10 cellular contexts compared by ENCODE assay signal in genomic region chr3:107367353-107367752, GRCh38. TPM values are rescaled to one million over a fixed set of nuclear protein-coding genes. Genes with fewer than 3 reads are reported as not detected.
DNase-seq lines count a peak whose midpoint lies in the region; ATAC-seq and TF ChIP-seq lines count a peak whose summit lies in the region.
"Had no signal": no experiment of that assay in that cellular context is flagged by ENCODE, and none has a peak within 500 bp of the region (broad histone marks: within the 10 kb centered on the region; RNA-seq: fewer than 3 reads in every experiment).

No MANE protein-coding gene starts in this region.

- H4K5ac ChIP-seq in IMR-90 (ENCODE audit: low read depth, low read length) = peak overlapping the region; percentile 40; the same call in 1 of the 2 replicates

- peak overlapping the region; percentile 37; the same call in 1 of the 2 replicates for H3K4me2 ChIP-seq in IMR-90 (ENCODE audit: low read depth, low read length)

- H4K91ac ChIP-seq in IMR-90 (ENCODE audit: insufficient read depth, low read depth, low read length) = peak overlapping the region; percentile 69

- no peak overlapping the region for H2AK9ac ChIP-seq in IMR-90 (replicated peaks; ENCODE audit: low read depth, low read length, poor library complexity)

- H2BK15ac ChIP-seq in IMR-90 (ENCODE audit: low read depth, low read length) = peak overlapping the region; percentile 46; the same call in 1 of the 3 replicates

- no TSS peak for BruUV-seq in IMR-90 (replicated peaks; lab: Mats Ljungman, UMichigan)

- DNase-seq in COLO829 (ENCODE audit: low spot score) (peak; percentile 77), IMR-90 (peak; percentile 88), WTC11 (ENCODE audit: low spot score) (no peak), kidney epithelial cell (ENCODE audit: low read depth) (peak; percentile 32), stomach (no peak), T-helper 9 cell (no peak), colonic mucosa (no peak)
- DNase-seq: NCI-H345 had no signal

- H3K27me3 ChIP-seq in IMR-90 (ENCODE audit: control insufficient read depth, insufficient read depth, low read length) (no peaks in the 10 kb centered on the region), kidney epithelial cell (ENCODE audit: control insufficient read depth, insufficient read depth, low read length) (no peaks in the 10 kb centered on the region), stomach (no peaks in the 10 kb centered on the region), colonic mucosa (no peaks in the 10 kb centered on the region)

- H3K23ac ChIP-seq in IMR-90 (ENCODE audit: low read depth, low read length) = no peak overlapping the region

- H4K8ac ChIP-seq in IMR-90 (ENCODE audit: low read depth in 2 of 2, low read length in 2 of 2) = peak overlapping the region; percentile 86 to 97

- H2BK20ac ChIP-seq in IMR-90 (ENCODE audit: low read depth, low read length) = peak overlapping the region; percentile 91

- H2AK5ac ChIP-seq in IMR-90 (ENCODE audit: low read depth, low read length) = no peak overlapping the region

- H3K27ac Mint-ChIP-seq in WTC11 = 0 out of 2 replicates have a peak overlapping the region, but pooled peaks have one; percentile 9

- H3K4me1 ChIP-seq in IMR-90 (ENCODE audit: control insufficient read depth, insufficient read depth, low read length) (peaks cover 8% of the 10 kb centered on the region), stomach (no peaks in the 10 kb centered on the region), colonic mucosa (no peaks in the 10 kb centered on the region)

- H3K36me3 Mint-ChIP-seq in WTC11 = no peaks in the 10 kb centered on the region; the same call in 1 of the 2 replicates

- H3K27ac ChIP-seq in IMR-90 (ENCODE audit: insufficient read depth, low read length) = peak overlapping the region; percentile 24; the same call in 1 of the 2 replicates
- H3K27ac ChIP-seq in stomach = no peak overlapping the region
- H3K27ac ChIP-seq in colonic mucosa = no peak overlapping the region

- peak overlapping the region; percentile 87 for H3K4ac ChIP-seq in IMR-90 (ENCODE audit: low read depth, low read length)

- POLR2A ChIA-PET in IMR-90 (lab: Charles Lee; ENCODE audit: unreplicated experiment) (no interaction called here), WTC11 (lab: Charles Lee) (no interaction called here)

- WGBS in IMR-90 (ENCODE audit: extremely low coverage in 2 of 2, insufficient read length in 1 of 2), 2 experiments = no CpG with 5 or more reads among the region's 5 CpGs
- 66 to 77% (median 75%) methylated on average over 5 of the region's 5 CpGs for WGBS in stomach, 5 donors

- peak; percentile 77 for ATAC-seq in IMR-90 (ENCODE audit: low read depth)
- peak; percentile 43; the same call in 1 of the 2 replicates for ATAC-seq in WTC11
- ATAC-seq in GM19395 (IDR thresholded peaks at IDR 0.05; ENCODE audit: unreplicated experiment) = no peak

- H4K20me1 ChIP-seq in IMR-90 (ENCODE audit: insufficient read depth, low read length) = no peaks in the 10 kb centered on the region

- TF ChIP-seq CTCF in IMR-90 (conservative IDR thresholded peaks at IDR 0.05; ENCODE audit: low read depth, low read length) = no peak
- TF ChIP-seq CTCF in WTC11 (IDR thresholded peaks at IDR 0.05) = no peak
- no peak for TF ChIP-seq CTCF in kidney epithelial cell (IDR thresholded peaks at IDR 0.05; ENCODE audit: insufficient read depth, low read length, poor library complexity, severe bottlenecking)
- no peak for TF ChIP-seq CTCF in stomach (IDR thresholded peaks at IDR 0.05)
- TF ChIP-seq CTCF in colonic mucosa (IDR thresholded peaks at IDR 0.05) = no peak

- peak overlapping the region; percentile 20; the same call in 1 of the 2 replicates for H3K56ac ChIP-seq in IMR-90 (ENCODE audit: extremely low read depth, insufficient read depth, low read length)

- H3K14ac ChIP-seq in IMR-90 (replicated peaks; ENCODE audit: low read depth, low read length) = 0 out of 2 replicates have a peak overlapping the region, but pooled peaks have one; percentile 40

- H3K4me3 Mint-ChIP-seq in WTC11 = no peak overlapping the region

- H2BK120ac ChIP-seq in IMR-90 (ENCODE audit: low read depth, low read length) = peak overlapping the region; percentile 93

- no peaks in the 10 kb centered on the region for H3K27me3 Mint-ChIP-seq in WTC11 (ENCODE audit: low read depth)

- in situ Hi-C loops in IMR-90 (cut with MboI; ENCODE audit: low sequenced_read_pairs) = no loop called here

- peak overlapping the region; percentile 66 for H2BK5ac ChIP-seq in IMR-90 (ENCODE audit: low read depth, low read length, poor library complexity, severe bottlenecking)

- CTCF ChIA-PET in IMR-90 (lab: Yijun Ruan, JAX) (interaction anchor here (1.3 kb wide), 1 partner anchor 62 kb away, joined by 5 read pairs; no protein-coding TSS in a partner anchor), WTC11 (lab: Charles Lee) (no interaction called here)

- H3K9me3 Mint-ChIP-seq in WTC11 = peaks cover 17% of the 10 kb centered on the region

- H3K4me3 ChIP-seq in IMR-90 (ENCODE audit: insufficient read depth, low read depth, low read length) = no peak overlapping the region
- no peak overlapping the region for H3K4me3 ChIP-seq in kidney epithelial cell (ENCODE audit: low read depth, low read length)
- no peak overlapping the region for H3K4me3 ChIP-seq in stomach
- no peak overlapping the region for H3K4me3 ChIP-seq in colonic mucosa

- no peaks in the 10 kb centered on the region for H3K9me3 ChIP-seq in IMR-90 (ENCODE audit: control insufficient read depth, insufficient read depth, low read length)
- H3K9me3 ChIP-seq in stomach = no peaks in the 10 kb centered on the region
- H3K9me3 ChIP-seq in colonic mucosa = no peaks in the 10 kb centered on the region

- dilution Hi-C loops in IMR-90 (cut with HindIII; ENCODE audit: low sequenced_read_pairs, unreplicated experiment) = no loop called here

- H3K36me3 ChIP-seq in IMR-90 (ENCODE audit: control insufficient read depth, insufficient read depth, low read length) = no peaks in the 10 kb centered on the region
- no peaks in the 10 kb centered on the region for H3K36me3 ChIP-seq in kidney epithelial cell (ENCODE audit: control insufficient read depth, insufficient read depth, low read length)
- no peaks in the 10 kb centered on the region for H3K36me3 ChIP-seq in stomach
- H3K36me3 ChIP-seq in colonic mucosa = no peaks in the 10 kb centered on the region

- TF ChIP-seq POLR2A in IMR-90 (IDR thresholded peaks at IDR 0.05; ENCODE audit: low read depth, low read length) = no peak
- no peak for TF ChIP-seq POLR2A in stomach (IDR thresholded peaks at IDR 0.05)

- H3K79me1 ChIP-seq in IMR-90 (ENCODE audit: low read depth in 1 of 2, low read length in 2 of 2) = no peaks in the 10 kb centered on the region

- H2AFZ ChIP-seq in IMR-90 (replicated peaks; ENCODE audit: low read length, poor library complexity) = peak overlapping the region; percentile 69

- H3K9me1 ChIP-seq in IMR-90 (ENCODE audit: insufficient read depth, low read length) = no peaks in the 10 kb centered on the region

- intact Hi-C loops in IMR-90 (cut with micrococcal nuclease) = no loop called here
- intact Hi-C loops in stomach (cut with DNase I; ENCODE audit: low total_unique reads) = no loop called here
- intact Hi-C loops in colonic mucosa (cut with DNase I) = no loop called here

- H3K9ac ChIP-seq in IMR-90 (ENCODE audit: low read depth, low read length) (no peak overlapping the region), colonic mucosa (ENCODE audit: low read depth in 2 of 2, low read length in 2 of 2) (no peak overlapping the region)

- peak overlapping the region; percentile 89; the same call in 1 of the 2 replicates for H3K18ac ChIP-seq in IMR-90 (ENCODE audit: low read depth, low read length)

- no peak for TF ChIP-seq RAD21 in IMR-90 (IDR thresholded peaks at IDR 0.05; ENCODE audit: low read length)

- peaks cover 50% of the 10 kb centered on the region for H3K4me1 Mint-ChIP-seq in WTC11

- TF ChIP-seq EP300 in stomach (IDR thresholded peaks at IDR 0.05) = no peak

TF ChIP-seq in IMR-90, 13 proteins besides CTCF, POLR2A, EP300 and RAD21 (continues in another document):
- peak; percentile 95 for TF ChIP-seq MAFK (IDR thresholded peaks at IDR 0.05; ENCODE audit: low read depth, low read length)
- TF ChIP-seq ELK1 (IDR thresholded peaks at IDR 0.05; ENCODE audit: borderline replicate concordance, low read depth, low read length) = no peak
- no peak for TF ChIP-seq MXI1 (IDR thresholded peaks at IDR 0.05; ENCODE audit: borderline replicate concordance, low read depth, low read length)
- no peak for TF ChIP-seq SMC3 (IDR thresholded peaks at IDR 0.05; ENCODE audit: low read depth, low read length)
- TF ChIP-seq BHLHE40 (IDR thresholded peaks at IDR 0.05; ENCODE audit: low read depth, low read length) = no peak

TF ChIP-seq in WTC11, 78 proteins besides CTCF, POLR2A, EP300 and RAD21:
- TF ChIP-seq ATF6 (CRISPR knock-in tag; IDR thresholded peaks at IDR 0.05) = no peak
- peak; percentile 81 for TF ChIP-seq NFE2L1 (CRISPR knock-in tag; IDR thresholded peaks at IDR 0.05)

RNA-seq across cellular contexts. Expression of gene CCDC54, which starts 9.9 kb away (rescaled TPM):
- total RNA-seq in IMR-90 (2012; rRNA removed) (not detected in 2 replicates), WTC11 (2021) (not detected in 3 replicates), kidney epithelial cell (not detected in 2 replicates), stomach (not detected), colonic mucosa (not detected)
- polyA plus RNA-seq in IMR-90 (2012; rRNA removed) (not detected in 2 replicates), stomach (not detected)
- not detected in 2 replicates for polyA plus RNA-seq in IMR-90 (2012; cell fraction: cytosol; rRNA removed)
- polyA plus RNA-seq in IMR-90 (2012; cell fraction: nucleus; rRNA removed; ENCODE audit: low replicate concordance) = not detected in 2 replicates
- total RNA-seq: osteocyte had no signal

Comparison
In these comparisons a context has a peak if more than half of its experiments do, and no peak if none do; other contexts are left out.
1. DNase-seq: peak in COLO829 (single experiment), IMR-90 (single experiment) and kidney epithelial cell (single experiment); none in WTC11 (single experiment), stomach (single experiment), T-helper 9 cell (single experiment) and colonic mucosa (single experiment).